Comparison of ENCODE assay signal across 17 cellular contexts in genomic region chr6:88750936-88751335, GRCh38.
DNase-seq lines count a peak whose midpoint lies in the region.
"Had no signal": no experiment of that assay in that cellular context is flagged by ENCODE, and none has a peak within 500 bp of the region (broad histone marks: within the 10 kb centered on the region; RNA-seq: fewer than 3 reads in every experiment).

No MANE protein-coding gene starts in this region.

- DNase-seq in COLO829 (ENCODE audit: low spot score) (peak; percentile 66), SK-MEL-5 (ENCODE audit: low read depth, low spot score) (peak; percentile 46), foreskin melanocyte (peak; percentile 51), NCI-H446 (lab: John Stamatoyannopoulos, UW) (no peak), NCI-H1417 treated with DMSO at 0.1 percent for 48 hours (lab: John Stamatoyannopoulos, UW) (no peak)
- DNase-seq in stimulated activated naive CD4-positive, alpha-beta T cell treated with Interleukin-2 at 50 U/mL for 16 hours (lab: John Stamatoyannopoulos, UW) = no peak
- DNase-seq: 8988T; ACHN; BE2C; C1 segment of cervical spinal cord; Caco-2; Calu3; CD4-positive, alpha-beta memory T cell; CD4-positive, CD25-positive, alpha-beta regulatory T cell; CD8-positive, alpha-beta memory T cell; DMS79 treated with DMSO at 0.1 percent for 48 hours; GF-D8 had no signal

- in situ Hi-C loops in SK-MEL-5 (cut with HindIII; ENCODE audit: low pct_unique_long_range_greater_than_20kb, low sequenced_read_pairs) = no loop called here

Comparison
In these comparisons a context has a peak if more than half of its experiments do, and no peak if none do; other contexts are left out.
1. DNase-seq: peak in COLO829 (single experiment), SK-MEL-5 (single experiment) and foreskin melanocyte (single experiment); none in NCI-H446 (0 of 2), NCI-H1417 treated with DMSO at 0.1 percent for 48 hours (single experiment) and stimulated activated naive CD4-positive, alpha-beta T cell treated with Interleukin-2 at 50 U/mL for 16 hours (single experiment).